ENCODE assay signal across 15 cellular contexts in genomic region chr16:85541619-85542547, GRCh38.
DNase-seq lines count a peak whose midpoint lies in the region; ATAC-seq and TF ChIP-seq lines count a peak whose summit lies in the region.
"Had no signal": no experiment of that assay in that cellular context is flagged by ENCODE, and none has a peak within 500 bp of the region (broad histone marks: within the 10 kb centered on the region; RNA-seq: fewer than 3 reads in every experiment).

No MANE protein-coding gene starts in this region.

- peak overlapping the region; percentile 28 for H2AFZ ChIP-seq in IMR-90 (replicated peaks; ENCODE audit: low read length, poor library complexity)

- H3K9me3 ChIP-seq in Caco-2 (peaks cover 11% of the 10 kb centered on the region; the same call in 1 of the 2 replicates), IMR-90 (ENCODE audit: control insufficient read depth, insufficient read depth, low read length) (peaks cover 11% of the 10 kb centered on the region), uterus (no peaks in the 10 kb centered on the region)
- H3K9me3 ChIP-seq: gastrocnemius medialis had no signal

- H3K27me3 Mint-ChIP-seq in Caco-2 (ENCODE audit: insufficient read depth, unreplicated experiment) (no peaks in the 10 kb centered on the region), nephron (ENCODE audit: low read depth) (peaks cover 7% of the 10 kb centered on the region)
- H3K27me3 Mint-ChIP-seq: activated CD8-positive, alpha-beta memory T cell treated with anti-CD3 and anti-CD28 coated beads, Interleukin-2, amount 10 ng/mL, durations not matched to agents 7 days and 5 days; B cell had no signal

- H3K4me2 ChIP-seq in IMR-90 (ENCODE audit: low read depth, low read length), result no peak overlapping the region

- H2AK5ac ChIP-seq in IMR-90 (ENCODE audit: low read depth, low read length), result peak overlapping the region; percentile 50

- no peak for TF ChIP-seq RAD21 in IMR-90 (IDR thresholded peaks at IDR 0.05; ENCODE audit: low read length)

- H4K5ac ChIP-seq in IMR-90 (ENCODE audit: low read depth, low read length), result no peak overlapping the region

- H3K36me3 ChIP-seq in Caco-2 (ENCODE audit: control insufficient read depth, insufficient read depth, low read length) (no peaks in the 10 kb centered on the region), IMR-90 (ENCODE audit: control insufficient read depth, insufficient read depth, low read length) (peaks cover 4% of the 10 kb centered on the region; the same call in 1 of the 2 replicates), uterus (no peaks in the 10 kb centered on the region)
- H3K36me3 ChIP-seq: gastrocnemius medialis had no signal

- H3K4me1 ChIP-seq in Caco-2, result peaks cover 21% of the 10 kb centered on the region
- peaks cover 4% of the 10 kb centered on the region; the same call in 1 of the 2 replicates for H3K4me1 ChIP-seq in IMR-90 (ENCODE audit: control insufficient read depth, insufficient read depth, low read length)
- H3K4me1 ChIP-seq in uterus, result no peaks in the 10 kb centered on the region

- no peak overlapping the region for H4K91ac ChIP-seq in IMR-90 (ENCODE audit: insufficient read depth, low read depth, low read length)

- no peak overlapping the region for H2BK20ac ChIP-seq in IMR-90 (ENCODE audit: low read depth, low read length)

- H3K9ac ChIP-seq in IMR-90 (ENCODE audit: low read depth, low read length), result no peak overlapping the region

- H3K4me3 Mint-ChIP-seq in Caco-2 (ENCODE audit: unreplicated experiment), result no peak overlapping the region
- H3K4me3 Mint-ChIP-seq in nephron, result peak overlapping the region in 1 of 3 experiments; percentile 20
- H3K4me3 Mint-ChIP-seq: activated CD8-positive, alpha-beta memory T cell treated with anti-CD3 and anti-CD28 coated beads, Interleukin-2, amount 10 ng/mL, durations not matched to agents 7 days and 5 days; B cell; T-helper 2 cell treated with Interferon-gamma antibody and Interleukin-4, amounts not matched to agents 5 μg/mL and 100 μg/mL, for 36 hours had no signal

- H4K20me1 ChIP-seq in IMR-90 (ENCODE audit: insufficient read depth, low read length), result peaks cover 31% of the 10 kb centered on the region

- no peaks in the 10 kb centered on the region for H3K9me3 Mint-ChIP-seq in Caco-2 (ENCODE audit: unreplicated experiment)
- no peaks in the 10 kb centered on the region for H3K9me3 Mint-ChIP-seq in nephron

- H3K14ac ChIP-seq in IMR-90 (replicated peaks; ENCODE audit: low read depth, low read length), result no peak overlapping the region; the same call in 1 of the 2 replicates

- H3K18ac ChIP-seq in IMR-90 (ENCODE audit: low read depth, low read length), result no peak overlapping the region; the same call in 1 of the 2 replicates

- H2BK15ac ChIP-seq in IMR-90 (ENCODE audit: low read depth, low read length), result no peak overlapping the region

- no peaks in the 10 kb centered on the region for H3K27me3 ChIP-seq in Caco-2 (replicated peaks; ENCODE audit: control insufficient read depth, insufficient read depth, low read length)
- no peaks in the 10 kb centered on the region for H3K27me3 ChIP-seq in IMR-90 (ENCODE audit: control insufficient read depth, insufficient read depth, low read length)
- no peaks in the 10 kb centered on the region for H3K27me3 ChIP-seq in uterus
- H3K27me3 ChIP-seq: gastrocnemius medialis had no signal

- H3K27ac Mint-ChIP-seq in Caco-2 (ENCODE audit: unreplicated experiment), result peak overlapping the region; percentile 5
- H3K27ac Mint-ChIP-seq in nephron, result peak overlapping the region; percentile 32 to 78 (median 39)
- H3K27ac Mint-ChIP-seq: activated CD8-positive, alpha-beta memory T cell treated with anti-CD3 and anti-CD28 coated beads, Interleukin-2, amount 10 ng/mL, durations not matched to agents 7 days and 5 days; B cell; T-helper 2 cell treated with Interferon-gamma antibody and Interleukin-4, amounts not matched to agents 5 μg/mL and 100 μg/mL, for 36 hours had no signal

- no peak overlapping the region for H3K27ac ChIP-seq in IMR-90 (ENCODE audit: insufficient read depth, low read length)
- no peak overlapping the region for H3K27ac ChIP-seq in uterus
- H3K27ac ChIP-seq: gastrocnemius medialis had no signal

- H3K4me1 Mint-ChIP-seq in Caco-2 (ENCODE audit: low read depth, unreplicated experiment) (peaks cover 25% of the 10 kb centered on the region), nephron (peaks cover 58% of the 10 kb centered on the region)
- H3K4me1 Mint-ChIP-seq: activated CD8-positive, alpha-beta memory T cell treated with anti-CD3 and anti-CD28 coated beads, Interleukin-2, amount 10 ng/mL, durations not matched to agents 7 days and 5 days; B cell had no signal

- TF ChIP-seq CTCF in Caco-2 (IDR thresholded peaks at IDR 0.05; ENCODE audit: insufficient read depth in 1 of 2, low read depth in 1 of 2, low read length in 1 of 2, severe bottlenecking in 1 of 2, unreplicated experiment in 1 of 2) (no peak), IMR-90 (conservative IDR thresholded peaks at IDR 0.05; ENCODE audit: low read depth, low read length) (no peak), nephron (IDR thresholded peaks at IDR 0.05; ENCODE audit: unreplicated experiment in 3 of 3) (no peak), uterus (IDR thresholded peaks at IDR 0.05) (no peak)

- DNase-seq in Caco-2 (no peak), IMR-90 (no peak), cerebellar cortex (ENCODE audit: low spot score) (peak; percentile 64), uterus (no peak), H4 (ENCODE audit: low spot score) (no peak), SHP77 treated with DMSO at 0.1 percent for 48 hours (lab: John Stamatoyannopoulos, UW) (no peak)
- DNase-seq: activated CD8-positive, alpha-beta memory T cell treated with anti-CD3 and anti-CD28 coated beads, Interleukin-2, amount 10 ng/mL, durations not matched to agents 7 days and 5 days; DMS53; gastrocnemius medialis; SIG-M5; stimulated activated CD4-positive, alpha-beta T cell treated with anti-CD3 and anti-CD28 coated beads, Interleukin-4, amount 100 ng/mL, for 24 hours had no signal

- peaks cover 7 to 35% of the 10 kb centered on the region in 2 experiments; a peak in 3 of 4 replicates for H3K79me1 ChIP-seq in IMR-90 (ENCODE audit: low read depth in 1 of 2, low read length in 2 of 2)

- no peak overlapping the region for H2BK5ac ChIP-seq in IMR-90 (ENCODE audit: low read depth, low read length, poor library complexity, severe bottlenecking)

- dilution Hi-C loops in IMR-90 (cut with HindIII; ENCODE audit: low sequenced_read_pairs, unreplicated experiment), result no loop called here

- ATAC-seq in IMR-90 (ENCODE audit: low read depth), result no peak
- no peak for ATAC-seq in HG02610 (IDR thresholded peaks at IDR 0.05; ENCODE audit: unreplicated experiment)
- ATAC-seq: activated CD8-positive, alpha-beta memory T cell treated with anti-CD3 and anti-CD28 coated beads, Interleukin-2, amount 10 ng/mL, durations not matched to agents 7 days and 5 days; gastrocnemius medialis had no signal

- CTCF ChIA-PET in Caco-2 (lab: Charles Lee), result interaction anchor here (0.6 to 1.2 kb wide), 3 partner anchors 9 to 12 kb away, joined by 3 to 4 read pairs (median 3); no protein-coding TSS in a partner anchor
- CTCF ChIA-PET in IMR-90 (lab: Yijun Ruan, JAX), result interaction anchor here (0.7 kb wide), 1 partner anchor 12 kb away, joined by 3 read pairs; no protein-coding TSS in a partner anchor

- no peak overlapping the region for H3K4ac ChIP-seq in IMR-90 (ENCODE audit: low read depth, low read length)

- H2AK9ac ChIP-seq in IMR-90 (replicated peaks; ENCODE audit: low read depth, low read length, poor library complexity), result peak overlapping the region; percentile 81

- no peak overlapping the region for H2BK120ac ChIP-seq in IMR-90 (ENCODE audit: low read depth, low read length)

- H3K4me3 ChIP-seq in Caco-2 (ENCODE audit: low read depth, low read length), result no peak overlapping the region
- no peak overlapping the region for H3K4me3 ChIP-seq in IMR-90 (ENCODE audit: insufficient read depth, low read depth, low read length)
- no peak overlapping the region for H3K4me3 ChIP-seq in uterus
- H3K4me3 ChIP-seq: gastrocnemius medialis had no signal

- H4K8ac ChIP-seq in IMR-90 (ENCODE audit: low read depth in 2 of 2, low read length in 2 of 2), result no peak overlapping the region

- no TSS peak for BruUV-seq in Caco-2 (replicated peaks; lab: Mats Ljungman, UMichigan)
- BruUV-seq in IMR-90 (replicated peaks; lab: Mats Ljungman, UMichigan), result no TSS peak

- in situ Hi-C loops in IMR-90 (cut with MboI; ENCODE audit: low sequenced_read_pairs), result no loop called here

- H3K56ac ChIP-seq in IMR-90 (ENCODE audit: extremely low read depth, insufficient read depth, low read length), result no peak overlapping the region

- H3K36me3 Mint-ChIP-seq in Caco-2 (ENCODE audit: insufficient read depth, unreplicated experiment) (no peaks in the 10 kb centered on the region), nephron (ENCODE audit: low read depth) (peaks cover 12% of the 10 kb centered on the region)
- H3K36me3 Mint-ChIP-seq: activated CD8-positive, alpha-beta memory T cell treated with anti-CD3 and anti-CD28 coated beads, Interleukin-2, amount 10 ng/mL, durations not matched to agents 7 days and 5 days had no signal

- TF ChIP-seq POLR2A in IMR-90 (IDR thresholded peaks at IDR 0.05; ENCODE audit: low read depth, low read length) (no peak), uterus (IDR thresholded peaks at IDR 0.05) (no peak)

- H3K23ac ChIP-seq in IMR-90 (ENCODE audit: low read depth, low read length), result no peak overlapping the region

- intact Hi-C loops in Caco-2 (cut with micrococcal nuclease; ENCODE audit: unreplicated experiment), result no loop called here
- intact Hi-C loops in IMR-90 (cut with micrococcal nuclease), result no loop called here
- intact Hi-C loops in uterus (cut with DNase I; ENCODE audit: low total_unique reads), result loop anchor here (10.0 kb wide), 1 partner anchor 57 kb away; no protein-coding TSS in a partner anchor

- peaks cover 10% of the 10 kb centered on the region; the same call in 1 of the 2 replicates for H3K9me1 ChIP-seq in IMR-90 (ENCODE audit: insufficient read depth, low read length)

- 77% methylated on average over 9 of the region's 21 CpGs; no CpG with 5 or more reads in 1 of the 2 experiments for WGBS in IMR-90 (ENCODE audit: extremely low coverage in 2 of 2, insufficient read length in 1 of 2), 2 experiments

- POLR2A ChIA-PET in Caco-2 (lab: Charles Lee) (no interaction called here), IMR-90 (lab: Charles Lee; ENCODE audit: unreplicated experiment) (no interaction called here)

TF ChIP-seq in IMR-90, 13 proteins besides CTCF, POLR2A, EP300 and RAD21 (continues in another document):
- TF ChIP-seq NFE2L2 (IDR thresholded peaks at IDR 0.05; ENCODE audit: low read depth, low read length), result no peak
- TF ChIP-seq FOS (IDR thresholded peaks at IDR 0.05; ENCODE audit: low read depth, low read length), result no peak
- no peak for TF ChIP-seq BHLHE40 (IDR thresholded peaks at IDR 0.05; ENCODE audit: low read depth, low read length)
- TF ChIP-seq RFX5 (IDR thresholded peaks at IDR 0.05; ENCODE audit: low read depth, low read length), result no peak
- no peak for TF ChIP-seq RCOR1 (IDR thresholded peaks at IDR 0.05; ENCODE audit: insufficient replicate concordance, low read length)
- TF ChIP-seq SMC3 (IDR thresholded peaks at IDR 0.05; ENCODE audit: low read depth, low read length), result no peak
- no peak for TF ChIP-seq MXI1 (IDR thresholded peaks at IDR 0.05; ENCODE audit: borderline replicate concordance, low read depth, low read length)
- TF ChIP-seq MAFK (IDR thresholded peaks at IDR 0.05; ENCODE audit: low read depth, low read length), result no peak
